Comparison of ENCODE assay signal across 11 cellular contexts in genomic region chr15:32657198-32657886, GRCh38. TPM values are rescaled to one million over a fixed set of nuclear protein-coding genes. Genes with fewer than 3 reads are reported as not detected.
A peak's percentile ranks its signal among the peaks of the same experiment; 100 is the strongest.
DNase-seq lines count a peak whose midpoint lies in the region; ATAC-seq and TF ChIP-seq lines count a peak whose summit lies in the region.
"Had no signal": no experiment of that assay in that cellular context is flagged by ENCODE, and none has a peak within 500 bp of the region (broad histone marks: within the 10 kb centered on the region; RNA-seq: fewer than 3 reads in every experiment).

No MANE protein-coding gene starts in this region.

- H3K27me3 Mint-ChIP-seq in activated CD4-positive, alpha-beta T cell treated with anti-CD3 and anti-CD28 coated beads, Interleukin-2, amount 10 ng/mL, durations not matched to agents 24 days and 14 days, result no peaks in the 10 kb centered on the region
- no peaks in the 10 kb centered on the region for H3K27me3 Mint-ChIP-seq in chondrocyte (ENCODE audit: low read depth)

- H3K4me1 ChIP-seq in right cardiac atrium (ENCODE audit: control insufficient read depth, insufficient read depth, low read length), result peaks cover 3% of the 10 kb centered on the region

- no peaks in the 10 kb centered on the region for H3K9me3 ChIP-seq in right cardiac atrium (ENCODE audit: control insufficient read depth, low read length)
- H3K9me3 ChIP-seq: gastrocnemius medialis, upper lobe of left lung had no signal

- no peaks in the 10 kb centered on the region for H3K9me3 Mint-ChIP-seq in activated CD4-positive, alpha-beta T cell treated with anti-CD3 and anti-CD28 coated beads, Interleukin-2, amount 10 ng/mL, durations not matched to agents 24 days and 14 days
- no peaks in the 10 kb centered on the region for H3K9me3 Mint-ChIP-seq in chondrocyte (ENCODE audit: low read depth)
- H3K9me3 Mint-ChIP-seq in stimulated activated effector memory CD8-positive, alpha-beta T cell treated with anti-CD3 and anti-CD28 coated beads, Interleukin-12 subunit alpha, Interleukin-12 subunit beta, amount 100 ng/mL, for 72 hours, result no peaks in the 10 kb centered on the region

- TF ChIP-seq CTCF in LNCaP clone FGC (IDR thresholded peaks at IDR 0.05; ENCODE audit: control insufficient read depth, extremely low read depth, insufficient read depth) (peak; percentile 56), chondrocyte (IDR thresholded peaks at IDR 0.05) (peak; percentile 62)

- peaks cover 19% of the 10 kb centered on the region for H3K4me1 Mint-ChIP-seq in activated CD4-positive, alpha-beta T cell treated with anti-CD3 and anti-CD28 coated beads, Interleukin-2, amount 10 ng/mL, durations not matched to agents 24 days and 14 days
- peaks cover 38% of the 10 kb centered on the region for H3K4me1 Mint-ChIP-seq in chondrocyte (ENCODE audit: low read depth)
- H3K4me1 Mint-ChIP-seq in stimulated activated effector memory CD8-positive, alpha-beta T cell treated with anti-CD3 and anti-CD28 coated beads, Interleukin-12 subunit alpha, Interleukin-12 subunit beta, amount 100 ng/mL, for 72 hours, result peaks cover 9% of the 10 kb centered on the region

- 70% methylated on average over 5 of the region's 5 CpGs for WGBS in right cardiac atrium

- H3K36me3 Mint-ChIP-seq in activated CD4-positive, alpha-beta T cell treated with anti-CD3 and anti-CD28 coated beads, Interleukin-2, amount 10 ng/mL, durations not matched to agents 24 days and 14 days (ENCODE audit: low read depth), result peaks cover 16% of the 10 kb centered on the region
- no peaks in the 10 kb centered on the region for H3K36me3 Mint-ChIP-seq in chondrocyte (ENCODE audit: low read depth)
- H3K36me3 Mint-ChIP-seq in stimulated activated effector memory CD8-positive, alpha-beta T cell treated with anti-CD3 and anti-CD28 coated beads, Interleukin-12 subunit alpha, Interleukin-12 subunit beta, amount 100 ng/mL, for 72 hours, result no peaks in the 10 kb centered on the region

- peak; percentile 42 for ATAC-seq in stimulated activated effector memory CD8-positive, alpha-beta T cell treated with anti-CD3 and anti-CD28 coated beads, Interleukin-12 subunit alpha, Interleukin-12 subunit beta, amount 100 ng/mL, for 72 hours
- ATAC-seq in right cardiac atrium, result no peak
- ATAC-seq: gastrocnemius medialis had no signal

- H3K4me3 ChIP-seq in LNCaP clone FGC (ENCODE audit: low read depth, low read length), result peak overlapping the region; percentile 34
- no peak overlapping the region for H3K4me3 ChIP-seq in right cardiac atrium (ENCODE audit: low read length)
- H3K4me3 ChIP-seq: gastrocnemius medialis had no signal

- H3K27me3 ChIP-seq in right cardiac atrium (ENCODE audit: control insufficient read depth, insufficient read depth), result no peaks in the 10 kb centered on the region
- H3K27me3 ChIP-seq: gastrocnemius medialis, upper lobe of left lung had no signal

- H3K27ac Mint-ChIP-seq in activated CD4-positive, alpha-beta T cell treated with anti-CD3 and anti-CD28 coated beads, Interleukin-2, amount 10 ng/mL, durations not matched to agents 24 days and 14 days, result peak overlapping the region; percentile 8
- H3K27ac Mint-ChIP-seq in chondrocyte (ENCODE audit: unreplicated experiment), result peak overlapping the region; percentile 34
- peak overlapping the region; percentile 15 for H3K27ac Mint-ChIP-seq in stimulated activated effector memory CD8-positive, alpha-beta T cell treated with anti-CD3 and anti-CD28 coated beads, Interleukin-12 subunit alpha, Interleukin-12 subunit beta, amount 100 ng/mL, for 72 hours

- no peak overlapping the region for H3K27ac ChIP-seq in right cardiac atrium (ENCODE audit: low read length)
- H3K27ac ChIP-seq: gastrocnemius medialis, upper lobe of left lung had no signal

- peak; percentile 77 for DNase-seq in activated CD4-positive, alpha-beta T cell treated with anti-CD3 and anti-CD28 coated beads, Interleukin-2, amount 10 ng/mL, durations not matched to agents 24 days and 14 days
- no peak for DNase-seq in activated CD4-positive, alpha-beta T cell treated with anti-CD3 and anti-CD28 coated beads for 48 hours
- peak; percentile 87 for DNase-seq in LNCaP clone FGC (ENCODE audit: low read depth)
- no peak for DNase-seq in chondrocyte (ENCODE audit: low spot score)
- no peak for DNase-seq in stimulated activated effector memory CD8-positive, alpha-beta T cell treated with anti-CD3 and anti-CD28 coated beads, Interleukin-12 subunit alpha, Interleukin-12 subunit beta, amount 100 ng/mL, for 72 hours (ENCODE audit: low spot score in 2 of 2)
- no peak for DNase-seq in OCI-M2 (lab: John Stamatoyannopoulos, UW; ENCODE audit: unreplicated experiment)
- no peak for DNase-seq in right cardiac atrium
- DNase-seq in occipital lobe (lab: John Stamatoyannopoulos, UW), result no peak
- DNase-seq: gastrocnemius medialis, NCI-H1694 treated with DMSO at 0.1 percent for 48 hours had no signal

- peak overlapping the region; percentile 20 for H3K4me3 Mint-ChIP-seq in activated CD4-positive, alpha-beta T cell treated with anti-CD3 and anti-CD28 coated beads, Interleukin-2, amount 10 ng/mL, durations not matched to agents 24 days and 14 days
- H3K4me3 Mint-ChIP-seq in chondrocyte (ENCODE audit: unreplicated experiment), result no peak overlapping the region
- H3K4me3 Mint-ChIP-seq in stimulated activated effector memory CD8-positive, alpha-beta T cell treated with anti-CD3 and anti-CD28 coated beads, Interleukin-12 subunit alpha, Interleukin-12 subunit beta, amount 100 ng/mL, for 72 hours, result no peak overlapping the region

- intact Hi-C loops in activated CD4-positive, alpha-beta T cell treated with anti-CD3 and anti-CD28 coated beads, Interleukin-2, amount 10 ng/mL, durations not matched to agents 24 days and 14 days (cut with micrococcal nuclease), result no loop called here
- intact Hi-C loops in right cardiac atrium (cut with DNase I), result loop anchor here in 1 of 4 donors (10.0 kb wide), 3 partner anchors 307 to 477 kb away; no protein-coding TSS in a partner anchor

RNA-seq across cellular contexts. Expression of gene SCG5, which starts 15.8 kb away (rescaled TPM):
- total RNA-seq in activated CD4-positive, alpha-beta T cell treated with anti-CD3 and anti-CD28 coated beads, Interleukin-2, amount 10 ng/mL, durations not matched to agents 24 days and 14 days, result 1.5 and 2.2 TPM in 2 replicates
- total RNA-seq in chondrocyte (1.3 to 2.6 TPM (median 2.5 TPM) in 3 replicates), right cardiac atrium (under 1 TPM in 3 of 4 donors, not detected in 1; 0.37 to 0.68 (median 0.47) TPM), occipital lobe (124 TPM)
- 0.48 TPM for polyA plus RNA-seq in right cardiac atrium

RNA-seq across cellular contexts. Expression of gene ARHGAP11A, which starts 42.0 kb away (rescaled TPM):
- total RNA-seq in activated CD4-positive, alpha-beta T cell treated with anti-CD3 and anti-CD28 coated beads, Interleukin-2, amount 10 ng/mL, durations not matched to agents 24 days and 14 days, result 95.7 and 98.2 TPM in 2 replicates
- total RNA-seq in chondrocyte, result 14.5 to 16.3 TPM (median 14.7 TPM) in 3 replicates
- total RNA-seq in right cardiac atrium, result 1 to 10 TPM; 1.4 to 3.3 (median 2.6) TPM
- polyA plus RNA-seq in right cardiac atrium, result 0.54 TPM
- 12.6 TPM for total RNA-seq in occipital lobe

Comparison
In these comparisons a context has a peak if more than half of its experiments do, and no peak if none do; other contexts are left out.
1. DNase-seq: peak in activated CD4-positive, alpha-beta T cell treated with anti-CD3 and anti-CD28 coated beads, Interleukin-2, amount 10 ng/mL, durations not matched to agents 24 days and 14 days (single experiment) and LNCaP clone FGC (single experiment); none in activated CD4-positive, alpha-beta T cell treated with anti-CD3 and anti-CD28 coated beads for 48 hours (single experiment), chondrocyte (single experiment), stimulated activated effector memory CD8-positive, alpha-beta T cell treated with anti-CD3 and anti-CD28 coated beads, Interleukin-12 subunit alpha, Interleukin-12 subunit beta, amount 100 ng/mL, for 72 hours (0 of 2), OCI-M2 (single experiment), right cardiac atrium (0 of 3) and occipital lobe (single experiment).
2. RNA of gene SCG5, which starts 15.8 kb away (total RNA-seq): 124 TPM in occipital lobe (single experiment); 1.3 to 2.6 TPM in chondrocyte, 1.5 to 2.2 TPM in activated CD4-positive, alpha-beta T cell treated with anti-CD3 and anti-CD28 coated beads, Interleukin-2, amount 10 ng/mL, durations not matched to agents 24 days and 14 days and 0.37 to 0.68 TPM in right cardiac atrium; every median in the first group is over 10 times any median in the second.
3. Peak in every context shown above with its lines, with median percentiles within 50 percentile points of each other: H3K27ac Mint-ChIP-seq.